Comparison of ENCODE assay signal across 27 cellular contexts in the genomic region with DNA sequence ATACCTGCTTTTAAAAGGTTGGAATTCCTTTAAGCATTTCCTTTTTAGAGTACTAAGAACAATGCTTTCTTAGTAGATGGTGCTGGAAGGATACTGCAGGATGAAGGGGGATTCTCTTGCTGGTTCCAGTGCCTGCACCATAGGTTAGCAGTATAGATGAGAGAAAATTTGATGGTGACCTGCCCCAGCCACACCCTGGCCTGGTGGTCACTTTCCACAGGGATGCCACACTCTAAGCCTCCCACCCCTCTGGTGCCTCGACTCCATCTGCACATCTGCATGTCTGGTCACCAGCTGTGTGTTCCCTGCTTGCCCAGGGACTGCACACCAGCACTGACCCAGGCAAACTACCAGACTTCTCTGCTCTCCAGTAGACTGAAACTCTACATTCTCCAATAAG. TPM values are rescaled to one million over a fixed set of nuclear protein-coding genes. Genes with fewer than 3 reads are reported as not detected.
DNase-seq lines count a peak whose midpoint lies in the region; ATAC-seq and TF ChIP-seq lines count a peak whose summit lies in the region.
"Had no signal": no experiment of that assay in that cellular context is flagged by ENCODE, and none has a peak within 500 bp of the region (broad histone marks: within the 10 kb centered on the region; RNA-seq: fewer than 3 reads in every experiment).

No MANE protein-coding gene starts in this region.

- no peak overlapping the region for H4K5ac ChIP-seq in H9 (ENCODE audit: insufficient read length, low read depth, low read length)

- intact Hi-C loops in activated naive CD4-positive, alpha-beta T cell treated with anti-CD3 and anti-CD28 coated beads for 36 hours (cut with micrococcal nuclease) = no loop called here

- H4K20me1 ChIP-seq in H9 (ENCODE audit: control insufficient read depth, insufficient read depth, insufficient read length) (no peaks in the 10 kb centered on the region), neural progenitor cell (ENCODE audit: low read depth) (peaks cover 34% of the 10 kb centered on the region)

- H2BK15ac ChIP-seq in H9 (ENCODE audit: low read depth, low read length) = no peak overlapping the region

- H3K27me3 ChIP-seq in H9 (ENCODE audit: insufficient read depth, low read length) = no peaks in the 10 kb centered on the region
- no peaks in the 10 kb centered on the region for H3K27me3 ChIP-seq in neural progenitor cell
- H3K27me3 ChIP-seq: adrenal gland, SJCRH30 had no signal

- H3K79me2 ChIP-seq in H9 (ENCODE audit: insufficient read depth, low read length) (no peaks in the 10 kb centered on the region), neural progenitor cell (ENCODE audit: low read depth) (no peaks in the 10 kb centered on the region)

- H3K36me3 Mint-ChIP-seq in activated naive CD4-positive, alpha-beta T cell treated with anti-CD3 and anti-CD28 coated beads for 36 hours (ENCODE audit: low read depth) = peaks cover 32% of the 10 kb centered on the region
- H3K36me3 Mint-ChIP-seq in H9 (ENCODE audit: insufficient read depth in 1 of 3, low read depth in 3 of 3) = peaks cover 23 to 49% (median 42%) of the 10 kb centered on the region in 3 experiments; a peak in 6 of 7 replicates
- peaks cover 30% of the 10 kb centered on the region for H3K36me3 Mint-ChIP-seq in endothelial cell (ENCODE audit: low read depth, unreplicated experiment)
- peaks cover 29% of the 10 kb centered on the region for H3K36me3 Mint-ChIP-seq in neural progenitor cell

- H3K27ac ChIP-seq in H9 (ENCODE audit: insufficient read length, low read depth, low read length) (no peak overlapping the region), neural progenitor cell (peak overlapping the region; percentile 29)
- H3K27ac ChIP-seq: adrenal gland, GM23248, SJCRH30, thoracic aorta had no signal

- H3K56ac ChIP-seq in H9 (ENCODE audit: insufficient read length, low read depth, low read length) = no peak overlapping the region

- no peak overlapping the region for H3K9ac ChIP-seq in H9 (ENCODE audit: extremely low read depth, insufficient read length, low read length)
- H3K9ac ChIP-seq in neural progenitor cell = no peak overlapping the region
- H3K9ac ChIP-seq: GM23248 had no signal

- peak overlapping the region; percentile 12 for H3K27ac Mint-ChIP-seq in activated naive CD4-positive, alpha-beta T cell treated with anti-CD3 and anti-CD28 coated beads for 36 hours
- H3K27ac Mint-ChIP-seq in H9 (peak overlapping the region; percentile 91 to 94 (median 91); a peak in 5 of 7 replicates), endothelial cell (ENCODE audit: unreplicated experiment) (no peak overlapping the region), neural progenitor cell (no peak overlapping the region)
- H3K27ac Mint-ChIP-seq: activated T-helper 2 cell treated with anti-CD3 and anti-CD28 coated beads, Interferon-gamma antibody, Interleukin-2, Interleukin-4, amounts not matched to agents 10 μg/mL and 5 μg/mL and 100 μg/mL, durations not matched to agents 14 hours and 24 hours and 36 hours; CD8-positive, alpha-beta T cell; dendritic cell treated with granulocyte-macrophage colony-stimulating factor and Interleukin-4, amounts not matched to agents 40 ng/mL and 50 ng/mL, for 4 days; nephron; stimulated activated memory B cell treated with anti-CD40 and anti-IgM and Interleukin-4, amounts not matched to agents 10 μg/mL and 1 μg/mL and 100 μg/mL, for 72 hours had no signal

- peaks cover 47% of the 10 kb centered on the region for H3F3A ChIP-seq in neural progenitor cell (ENCODE audit: low read depth)

- H3K27me3 Mint-ChIP-seq in activated naive CD4-positive, alpha-beta T cell treated with anti-CD3 and anti-CD28 coated beads for 36 hours (ENCODE audit: low read depth) = no peaks in the 10 kb centered on the region
- H3K27me3 Mint-ChIP-seq in H9 (ENCODE audit: low read depth) (no peaks in the 10 kb centered on the region; the same call in none of the 2 replicates), endothelial cell (ENCODE audit: unreplicated experiment) (peaks cover 2% of the 10 kb centered on the region), neural progenitor cell (ENCODE audit: insufficient read depth, low read depth) (peaks cover 10% of the 10 kb centered on the region)
- H3K27me3 Mint-ChIP-seq: dendritic cell treated with granulocyte-macrophage colony-stimulating factor and Interleukin-4, amounts not matched to agents 40 ng/mL and 50 ng/mL, for 4 days; stimulated activated memory B cell treated with anti-CD40 and anti-IgM and Interleukin-4, amounts not matched to agents 10 μg/mL and 1 μg/mL and 100 μg/mL, for 72 hours had no signal

- no peak overlapping the region for H3T11ph ChIP-seq in H9 (ENCODE audit: low read length)

- H3K4ac ChIP-seq in H9 (ENCODE audit: low read depth, low read length) = no peak overlapping the region

- no peak overlapping the region for H4K8ac ChIP-seq in H9 (replicated peaks; ENCODE audit: insufficient read length, low read depth, low read length)

- H3K4me1 Mint-ChIP-seq in activated naive CD4-positive, alpha-beta T cell treated with anti-CD3 and anti-CD28 coated beads for 36 hours (ENCODE audit: low read depth) = peaks cover 20% of the 10 kb centered on the region
- H3K4me1 Mint-ChIP-seq in H9 (peaks cover 24 to 27% of the 10 kb centered on the region in 2 experiments), endothelial cell (ENCODE audit: unreplicated experiment) (peaks cover 12% of the 10 kb centered on the region), neural progenitor cell (no peaks in the 10 kb centered on the region)
- H3K4me1 Mint-ChIP-seq: nephron had no signal

- no peak overlapping the region for H2BK5ac ChIP-seq in H9 (ENCODE audit: insufficient read length, low read length)

- H3K9me3 ChIP-seq in H9 (ENCODE audit: control insufficient read depth, low read depth, low read length) (no peaks in the 10 kb centered on the region), neural progenitor cell (ENCODE audit: low read depth) (no peaks in the 10 kb centered on the region)
- H3K9me3 ChIP-seq: adrenal gland, SJCRH30, thoracic aorta had no signal

- no peaks in the 10 kb centered on the region for H3K79me1 ChIP-seq in H9 (ENCODE audit: insufficient read depth, low read depth, low read length, poor library complexity, severe bottlenecking)

- TF ChIP-seq CTCF in H9 (conservative IDR thresholded peaks at IDR 0.05) (no peak), endothelial cell (IDR thresholded peaks at IDR 0.05; ENCODE audit: unreplicated experiment) (no peak), neural progenitor cell (IDR thresholded peaks at IDR 0.05) (no peak)

- CTCF ChIA-PET in activated naive CD4-positive, alpha-beta T cell treated with anti-CD3 and anti-CD28 coated beads for 36 hours (lab: Charles Lee) = interaction anchor here (0.6 kb wide), 2 partner anchors 19 to 82 kb away, joined by 4 read pairs; a partner anchor contains a TSS

- H2BK120ac ChIP-seq in H9 (ENCODE audit: low read depth, low read length, poor library complexity, severe bottlenecking) = no peak overlapping the region

- H3K18ac ChIP-seq in H9 (ENCODE audit: insufficient read length, low read depth, low read length) = no peak overlapping the region

- no peak overlapping the region for H3K4me2 ChIP-seq in H9 (ENCODE audit: insufficient read depth, insufficient read length, low read length)
- H3K4me2 ChIP-seq in neural progenitor cell = no peak overlapping the region

- H3K4me3 ChIP-seq in neural progenitor cell = no peak overlapping the region
- H3K4me3 ChIP-seq: adrenal gland, GM23248, SJCRH30, thoracic aorta had no signal

- no peak overlapping the region for H2BK12ac ChIP-seq in H9 (ENCODE audit: insufficient read length, low read depth, low read length)

- H4K91ac ChIP-seq in H9 (ENCODE audit: insufficient read length, low read depth, low read length) = no peak overlapping the region

- ATAC-seq in HG03196 (IDR thresholded peaks at IDR 0.05; ENCODE audit: unreplicated experiment) = no peak
- ATAC-seq: stimulated activated memory B cell treated with anti-CD40 and anti-IgM and Interleukin-4, amounts not matched to agents 10 μg/mL and 1 μg/mL and 100 μg/mL, for 72 hours had no signal

- peaks cover 7% of the 10 kb centered on the region for H3K36me3 ChIP-seq in neural progenitor cell
- H3K36me3 ChIP-seq: SJCRH30 had no signal

- no peak overlapping the region for H2AK5ac ChIP-seq in H9 (ENCODE audit: insufficient read length, low read length)

- no peak overlapping the region; the same call in 1 of the 2 replicates for H3K14ac ChIP-seq in H9 (ENCODE audit: insufficient read depth, low read length)

- no peak for DNase-seq in activated naive CD4-positive, alpha-beta T cell treated with anti-CD3 and anti-CD28 coated beads for 36 hours
- DNase-seq in activated naive CD4-positive, alpha-beta T cell (lab: John Stamatoyannopoulos, UW) = no peak
- peak; percentile 66 for DNase-seq in H9
- DNase-seq in endothelial cell (ENCODE audit: low spot score) = no peak
- DNase-seq in neural progenitor cell (ENCODE audit: low spot score) = no peak
- DNase-seq in NCI-H1105 (lab: John Stamatoyannopoulos, UW) = no peak
- DNase-seq in SK-N-DZ (ENCODE audit: low spot score) = no peak
- DNase-seq: activated CD4-positive, CD25-positive, alpha-beta regulatory T cell; adrenal gland; CD8-positive, alpha-beta T cell; GM23248; hippocampal formation; Kasumi-1; NCI-H1092; NCI-H2029 treated with DMSO at 0.1 percent for 48 hours; NCI-H446; posterior cingulate gyrus; SJCRH30; T-helper 9 cell had no signal

- no peak overlapping the region for H3K4me3 Mint-ChIP-seq in activated naive CD4-positive, alpha-beta T cell treated with anti-CD3 and anti-CD28 coated beads for 36 hours
- no peak overlapping the region; a peak in 1 of 5 replicates for H3K4me3 Mint-ChIP-seq in H9
- peak overlapping the region; percentile 31 for H3K4me3 Mint-ChIP-seq in endothelial cell (ENCODE audit: unreplicated experiment)
- H3K4me3 Mint-ChIP-seq in neural progenitor cell = no peak overlapping the region
- H3K4me3 Mint-ChIP-seq: CD8-positive, alpha-beta T cell; dendritic cell treated with granulocyte-macrophage colony-stimulating factor and Interleukin-4, amounts not matched to agents 40 ng/mL and 50 ng/mL, for 4 days; nephron; stimulated activated memory B cell treated with anti-CD40 and anti-IgM and Interleukin-4, amounts not matched to agents 10 μg/mL and 1 μg/mL and 100 μg/mL, for 72 hours had no signal

- WGBS in H9 (ENCODE audit: extremely low coverage, insufficient read length, low lambda C conversion rate) = no CpG with 5 or more reads among the region's 1 CpG

- H2BK20ac ChIP-seq in H9 (ENCODE audit: low read depth, low read length, poor library complexity, severe bottlenecking) = no peak overlapping the region

- H2AFZ ChIP-seq in H9 (ENCODE audit: low read length) (no peak overlapping the region), neural progenitor cell (replicated peaks) (no peak overlapping the region)
- H2AFZ ChIP-seq: GM23248 had no signal

- no peaks in the 10 kb centered on the region for H3K23me2 ChIP-seq in H9 (ENCODE audit: insufficient read length, low read depth, low read length, poor library complexity, severe bottlenecking)

- H3K23ac ChIP-seq in H9 (ENCODE audit: insufficient read length, low read depth, low read length) = no peak overlapping the region

- H3K4me1 ChIP-seq in H9 (ENCODE audit: insufficient read depth, low read length) (peaks cover 4% of the 10 kb centered on the region; the same call in 1 of the 2 replicates), neural progenitor cell (no peaks in the 10 kb centered on the region)
- H3K4me1 ChIP-seq: adrenal gland, SJCRH30 had no signal

- H3K9me3 Mint-ChIP-seq in activated naive CD4-positive, alpha-beta T cell treated with anti-CD3 and anti-CD28 coated beads for 36 hours = no peaks in the 10 kb centered on the region
- H3K9me3 Mint-ChIP-seq in H9 (no peaks in the 10 kb centered on the region), endothelial cell (ENCODE audit: unreplicated experiment) (no peaks in the 10 kb centered on the region), neural progenitor cell (no peaks in the 10 kb centered on the region)
- H3K9me3 Mint-ChIP-seq: activated T-helper 2 cell treated with anti-CD3 and anti-CD28 coated beads, Interferon-gamma antibody, Interleukin-2, Interleukin-4, amounts not matched to agents 10 μg/mL and 5 μg/mL and 100 μg/mL, durations not matched to agents 14 hours and 24 hours and 36 hours; CD8-positive, alpha-beta T cell; dendritic cell treated with granulocyte-macrophage colony-stimulating factor and Interleukin-4, amounts not matched to agents 40 ng/mL and 50 ng/mL, for 4 days; nephron; stimulated activated memory B cell treated with anti-CD40 and anti-IgM and Interleukin-4, amounts not matched to agents 10 μg/mL and 1 μg/mL and 100 μg/mL, for 72 hours had no signal

RNA-seq across cellular contexts. Expression of a gene that starts 19.1 kb away (rescaled TPM):
- total RNA-seq in activated naive CD4-positive, alpha-beta T cell treated with anti-CD3 and anti-CD28 coated beads for 36 hours = 100 to 1,000 TPM; 392 to 394 TPM
- total RNA-seq in H9 (2021) (569 and 581 TPM in 2 replicates), endothelial cell (ENCODE audit: unreplicated experiment) (562 TPM), neural progenitor cell (ENCODE audit: low replicate concordance) (462 and 548 TPM in 2 replicates)
- not detected in 2 replicates for polyA plus RNA-seq in SK-N-DZ (2014; cell fraction: cytosol; rRNA removed)
- polyA plus RNA-seq in SK-N-DZ (2014; cell fraction: nucleus; rRNA removed) = not detected in 2 replicates

RNA-seq across cellular contexts. Expression of a gene that starts 44.2 kb away (rescaled TPM):
- 1 to 10 TPM; 8.8 to 9.8 TPM for total RNA-seq in activated naive CD4-positive, alpha-beta T cell treated with anti-CD3 and anti-CD28 coated beads for 36 hours
- total RNA-seq in H9 (2021) (19.1 and 19.3 TPM in 2 replicates), endothelial cell (ENCODE audit: unreplicated experiment) (0.64 TPM), neural progenitor cell (ENCODE audit: low replicate concordance) (0.46 and 0.49 TPM in 2 replicates)
- polyA plus RNA-seq in SK-N-DZ (2014; cell fraction: cytosol; rRNA removed) = not detected in 2 replicates
- polyA plus RNA-seq in SK-N-DZ (2014; cell fraction: nucleus; rRNA removed) = not detected in 2 replicates
- total RNA-seq: bronchial epithelial cell, GM23248, lung microvascular endothelial cell, thoracic aorta had no signal
- polyA plus RNA-seq: GM23248 had no signal

Comparison
In these comparisons a context has a peak if more than half of its experiments do, and no peak if none do; other contexts are left out.
1. H3K27ac Mint-ChIP-seq: peak in activated naive CD4-positive, alpha-beta T cell treated with anti-CD3 and anti-CD28 coated beads for 36 hours (single experiment) and H9 (3 of 3); none in endothelial cell (single experiment) and neural progenitor cell (single experiment).